10 cellular contexts compared by ENCODE assay signal in genomic region chr4:86014599-86014998, GRCh38.
A peak's percentile ranks its signal among the peaks of the same experiment; 100 is the strongest.
DNase-seq lines count a peak whose midpoint lies in the region; ATAC-seq and TF ChIP-seq lines count a peak whose summit lies in the region.
"Had no signal": no experiment of that assay in that cellular context is flagged by ENCODE, and none has a peak within 500 bp of the region (broad histone marks: within the 10 kb centered on the region; RNA-seq: fewer than 3 reads in every experiment).

No MANE protein-coding gene starts in this region.

- no peaks in the 10 kb centered on the region for H4K20me1 ChIP-seq in BLaER1 treated with 17β-estradiol and CSF1 and Interleukin-3, amounts not matched to agents 10 nM and 100 nM

- H3K4me1 ChIP-seq in BLaER1 treated with 17β-estradiol and CSF1 and Interleukin-3, amounts not matched to agents 10 nM and 100 nM, result peaks cover 10 to 22% (median 16%) of the 10 kb centered on the region in 10 experiments
- no peaks in the 10 kb centered on the region for H3K4me1 ChIP-seq in gastroesophageal sphincter

- no peaks in the 10 kb centered on the region for H3K27me3 ChIP-seq in BLaER1 treated with 17β-estradiol and CSF1 and Interleukin-3, amounts not matched to agents 10 nM and 100 nM
- H3K27me3 ChIP-seq in gastroesophageal sphincter, result no peaks in the 10 kb centered on the region

- H3K9me3 ChIP-seq in BLaER1 treated with 17β-estradiol and CSF1 and Interleukin-3, amounts not matched to agents 10 nM and 100 nM (replicated peaks in 1 of 11), result no peaks in the 10 kb centered on the region
- H3K9me3 ChIP-seq in gastroesophageal sphincter, result no peaks in the 10 kb centered on the region

- TF ChIP-seq POLR2A in gastroesophageal sphincter (IDR thresholded peaks at IDR 0.05), result no peak

- no peak overlapping the region for H3K9ac ChIP-seq in BLaER1 treated with 17β-estradiol and CSF1 and Interleukin-3, amounts not matched to agents 10 nM and 100 nM

- DNase-seq in amniotic epithelial cell (ENCODE audit: low read depth) (peak; percentile 80), hippocampal formation (lab: John Stamatoyannopoulos, UW) (no peak), NCI-H2196 (lab: John Stamatoyannopoulos, UW; ENCODE audit: unreplicated experiment) (no peak), NOMO-1 treated with DMSO at 0.1 percent for 48 hours (lab: John Stamatoyannopoulos, UW; ENCODE audit: unreplicated experiment) (no peak)
- DNase-seq: activated CD8-positive, alpha-beta memory T cell treated with anti-CD3 and anti-CD28 coated beads, Interleukin-2, amount 50 U/mL, for 48 hours; cortex of kidney had no signal

- peak; percentile 92 for ATAC-seq in GM19463 (IDR thresholded peaks at IDR 0.05; ENCODE audit: unreplicated experiment)
- ATAC-seq in HG03097 (IDR thresholded peaks at IDR 0.05; ENCODE audit: low FRiP score, unreplicated experiment), result peak; percentile 96
- no peak for ATAC-seq in gastroesophageal sphincter

- peak overlapping the region; percentile 43 to 79 (median 64) for H3K4me2 ChIP-seq in BLaER1 treated with 17β-estradiol and CSF1 and Interleukin-3, amounts not matched to agents 10 nM and 100 nM

- 90 to 100% methylated on average over 2 to 5 of the region's 5 CpGs for WGBS in gastroesophageal sphincter (ENCODE audit: low coverage in 1 of 2), 2 donors

- TF ChIP-seq CTCF in gastroesophageal sphincter (IDR thresholded peaks at IDR 0.05), result no peak

- H3K27ac ChIP-seq in BLaER1 treated with 17β-estradiol and CSF1 and Interleukin-3, amounts not matched to agents 10 nM and 100 nM, result no peak overlapping the region
- no peak overlapping the region for H3K27ac ChIP-seq in gastroesophageal sphincter

- TF ChIP-seq EP300 in gastroesophageal sphincter (IDR thresholded peaks at IDR 0.05), result no peak

- H3K36me3 ChIP-seq in BLaER1 treated with 17β-estradiol and CSF1 and Interleukin-3, amounts not matched to agents 10 nM and 100 nM, result no peaks in the 10 kb centered on the region
- peaks cover 0 to 10% of the 10 kb centered on the region in 2 donors for H3K36me3 ChIP-seq in gastroesophageal sphincter

- H3K4me3 ChIP-seq in BLaER1 treated with 17β-estradiol and CSF1 and Interleukin-3, amounts not matched to agents 10 nM and 100 nM, result no peak overlapping the region
- H3K4me3 ChIP-seq in gastroesophageal sphincter, result no peak overlapping the region
